In genomic region chr19:13060233-13060963, GRCh38 we compare ENCODE assay signal across 8 cellular contexts. TPM values are rescaled to one million over a fixed set of nuclear protein-coding genes. Genes with fewer than 3 reads are reported as not detected.
DNase-seq lines count a peak whose midpoint lies in the region; ATAC-seq, FAIRE-seq and TF ChIP-seq lines count a peak whose summit lies in the region.

No MANE protein-coding gene starts in this region.

- DNase-seq in HuH-7.5 (ENCODE audit: low spot score): peak; percentile 96
- DNase-seq in colonic mucosa: peak; percentile 55
- DNase-seq in GM12891 (ENCODE audit: insufficient read length, low spot score): no peak
- no peak for DNase-seq in NCI-H187 treated with DMSO at 0.1 percent for 48 hours (lab: John Stamatoyannopoulos, UW)
- DNase-seq in GF-D8 (lab: John Stamatoyannopoulos, UW): no peak

- H3K36me3 ChIP-seq in ACC112 (ENCODE audit: insufficient read depth, low read length) (no peaks in the 10 kb centered on the region), colonic mucosa (no peaks in the 10 kb centered on the region), muscle layer of colon (ENCODE audit: insufficient read depth, low read length) (no peaks in the 10 kb centered on the region)

- peaks cover 63% of the 10 kb centered on the region for H3K79me2 ChIP-seq in ACC112 (ENCODE audit: control insufficient read depth, insufficient read depth, low read length, unreplicated experiment)

- no peak for TF ChIP-seq POLR2A in GM12891 (IDR thresholded peaks at IDR 0.05; ENCODE audit: low read depth, low read length)

- ATAC-seq in HG02870 (IDR thresholded peaks at IDR 0.05; ENCODE audit: unreplicated experiment): no peak

- intact Hi-C loops in colonic mucosa (cut with DNase I): loop anchor here (2.0 kb wide), 1 partner anchor 78 kb away; no protein-coding TSS in a partner anchor

- no peak overlapping the region for H2AFZ ChIP-seq in ACC112 (ENCODE audit: low read length, unreplicated experiment)

- H3K4me3 ChIP-seq in ACC112 (ENCODE audit: low read depth, low read length) (peak overlapping the region; percentile 75; the same call in 1 of the 2 replicates), colonic mucosa (peak overlapping the region; percentile 47), muscle layer of colon (ENCODE audit: low read depth in 1 of 2, low read length in 2 of 2) (peak overlapping the region in 1 of 2 donors; percentile 37)

- H3K9ac ChIP-seq in colonic mucosa (ENCODE audit: low read depth in 2 of 2, low read length in 2 of 2): peak overlapping the region; percentile 14 to 48
- peak overlapping the region; percentile 7 for H3K9ac ChIP-seq in muscle layer of colon (ENCODE audit: low read length)

- peaks cover 44% of the 10 kb centered on the region for H3K4me1 ChIP-seq in ACC112 (ENCODE audit: control insufficient read depth, insufficient read depth, low read length, unreplicated experiment)
- H3K4me1 ChIP-seq in colonic mucosa: peaks cover 22% of the 10 kb centered on the region
- peaks cover 98% of the 10 kb centered on the region for H3K4me1 ChIP-seq in muscle layer of colon (ENCODE audit: insufficient read depth, low read length)

- no peak for FAIRE-seq in GM12891 (lab: Jason Lieb, UNC)

- H3K9me3 ChIP-seq in colonic mucosa (no peaks in the 10 kb centered on the region), muscle layer of colon (ENCODE audit: low read length) (no peaks in the 10 kb centered on the region)

- no peak for TF ChIP-seq CTCF in colonic mucosa (IDR thresholded peaks at IDR 0.05)

- H3K27ac ChIP-seq in ACC112 (ENCODE audit: low read depth, low read length) (no peak overlapping the region), colonic mucosa (peak overlapping the region; percentile 42), muscle layer of colon (ENCODE audit: low read depth, low read length) (peak overlapping the region; percentile 84)

- H3K27me3 ChIP-seq in ACC112 (ENCODE audit: insufficient read depth, low read length) (no peaks in the 10 kb centered on the region), colonic mucosa (no peaks in the 10 kb centered on the region), muscle layer of colon (ENCODE audit: control insufficient read depth in 1 of 2, insufficient read depth in 2 of 2, low read length in 2 of 2) (no peaks in the 10 kb centered on the region)

TF ChIP-seq in GM12891, 5 proteins besides CTCF, POLR2A, EP300 and RAD21:
- TF ChIP-seq SPI1 (IDR thresholded peaks at IDR 0.05; ENCODE audit: low read depth, low read length) (no peak), POLR2AphosphoS5 (IDR thresholded peaks at IDR 0.05; ENCODE audit: low read depth, low read length) (no peak), POU2F2 (IDR thresholded peaks at IDR 0.05; ENCODE audit: low read depth, low read length) (no peak), PAX5 (IDR thresholded peaks at IDR 0.05; ENCODE audit: insufficient read depth, low read length, severe bottlenecking) (no peak), TAF1 (IDR thresholded peaks at IDR 0.05; ENCODE audit: low read depth, low read length) (no peak)

RNA-seq across cellular contexts. Expression of gene LYL1, which starts 42.3 kb away (rescaled TPM):
- total RNA-seq in colonic mucosa: 1 to 10 TPM; 3.6 to 4.5 TPM
- polyA plus RNA-seq in GM12891 (2012; ENCODE audit: low read depth, missing spikeins): 5.6 TPM

RNA-seq across cellular contexts. Expression of gene TRMT1, which starts 56.1 kb away (rescaled TPM):
- total RNA-seq in colonic mucosa: 10 to 100 TPM; 17.5 to 40.1 TPM
- 39.2 TPM for polyA plus RNA-seq in GM12891 (2012; ENCODE audit: low read depth, missing spikeins)

RNA-seq across cellular contexts. Expression of gene NACC1, which starts 57.7 kb away (rescaled TPM):
- 100 to 1,000 TPM in 1 of 2 donors, 10 to 100 TPM in 1; 56.7 to 119 TPM for total RNA-seq in colonic mucosa
- polyA plus RNA-seq in GM12891 (2012; ENCODE audit: low read depth, missing spikeins): 24.0 TPM

Comparison
In these comparisons a context has a peak if more than half of its experiments do, and no peak if none do; other contexts are left out.
1. DNase-seq: peak in HuH-7.5 (single experiment) and colonic mucosa (single experiment); none in GM12891 (single experiment), NCI-H187 treated with DMSO at 0.1 percent for 48 hours (single experiment) and GF-D8 (single experiment).